10 cellular contexts compared by ENCODE assay signal in the genomic region with DNA sequence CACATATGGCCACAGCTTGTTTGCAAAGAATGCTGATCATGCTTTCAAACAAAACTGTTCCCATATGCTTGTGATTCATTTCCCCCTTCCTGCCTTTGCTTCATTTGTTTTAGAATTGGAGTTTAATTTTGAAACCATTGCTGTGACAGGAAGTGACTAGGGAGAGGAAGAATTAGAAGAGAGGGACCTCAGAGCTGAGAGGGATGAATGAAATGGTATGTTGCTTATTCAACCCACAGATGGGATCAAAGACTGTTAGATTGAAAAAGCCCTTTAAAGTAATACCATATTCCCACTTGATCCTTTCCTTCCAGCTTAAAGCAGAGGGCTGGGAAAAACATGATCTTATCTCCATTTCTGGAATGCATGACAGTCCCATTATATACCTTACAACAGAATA.
DNase-seq lines count a peak whose midpoint lies in the region; ATAC-seq and TF ChIP-seq lines count a peak whose summit lies in the region.
"Had no signal": no experiment of that assay in that cellular context is flagged by ENCODE, and none has a peak within 500 bp of the region (broad histone marks: within the 10 kb centered on the region; RNA-seq: fewer than 3 reads in every experiment).

No MANE protein-coding gene starts in this region.

- DNase-seq in AG09319 (ENCODE audit: extremely low read depth, low read depth) (peak; percentile 81), IMR-90 (peak; percentile 94), brain microvascular endothelial cell (peak; percentile 68), kidney tubule cell (ENCODE audit: low spot score) (peak; percentile 74), anterior cingulate cortex (lab: John Stamatoyannopoulos, UW) (no peak)
- DNase-seq in CD4-positive, alpha-beta T cell, result no peak
- DNase-seq in stimulated activated naive CD4-positive, alpha-beta T cell treated with Interleukin-2 at 50 U/mL for 16 hours (lab: John Stamatoyannopoulos, UW), result no peak
- DNase-seq: COR-L47, NCI-H774 had no signal

- peak overlapping the region; percentile 86; the same call in 1 of the 2 replicates for H3K18ac ChIP-seq in IMR-90 (ENCODE audit: low read depth, low read length)

- peak overlapping the region; percentile 64; the same call in 1 of the 2 replicates for H3K4me2 ChIP-seq in IMR-90 (ENCODE audit: low read depth, low read length)

- H3K27ac ChIP-seq in IMR-90 (ENCODE audit: insufficient read depth, low read length) (peak overlapping the region; percentile 24; the same call in 1 of the 2 replicates), brain microvascular endothelial cell (peak overlapping the region; percentile 65)
- H3K27ac ChIP-seq in CD4-positive, alpha-beta T cell (ENCODE audit: low read depth, low read length), result no peak overlapping the region

- H3K9me3 Mint-ChIP-seq in CD4-positive, alpha-beta T cell, result peaks cover 8% of the 10 kb centered on the region

- H3K14ac ChIP-seq in IMR-90 (replicated peaks; ENCODE audit: low read depth, low read length), result peak overlapping the region; percentile 69; the same call in 1 of the 2 replicates

- H3K4me1 ChIP-seq in IMR-90 (ENCODE audit: control insufficient read depth, insufficient read depth, low read length), result peaks cover 5% of the 10 kb centered on the region

- no peaks in the 10 kb centered on the region for H3K36me3 Mint-ChIP-seq in CD4-positive, alpha-beta T cell (ENCODE audit: low read depth)

- no peaks in the 10 kb centered on the region for H4K20me1 ChIP-seq in IMR-90 (ENCODE audit: insufficient read depth, low read length)

- H3K4me3 Mint-ChIP-seq in CD4-positive, alpha-beta T cell, result no peak overlapping the region

- 0 out of 2 replicates have a peak, but pooled peaks cover 6% of the 10 kb centered on the region for H3K9me1 ChIP-seq in IMR-90 (ENCODE audit: insufficient read depth, low read length)

- H3K27ac Mint-ChIP-seq in CD4-positive, alpha-beta T cell, result no peak overlapping the region

- H3K4me3 ChIP-seq in IMR-90 (ENCODE audit: insufficient read depth, low read depth, low read length) (no peak overlapping the region), brain microvascular endothelial cell (ENCODE audit: low read depth, low read length) (no peak overlapping the region)

- CTCF ChIA-PET in IMR-90 (lab: Yijun Ruan, JAX), result interaction anchor here (0.6 kb wide), 2 partner anchors 115 to 421 kb away, joined by 3 to 4 read pairs; no protein-coding TSS in a partner anchor
- CTCF ChIA-PET in CD4-positive, alpha-beta T cell (lab: Charles Lee), result no interaction called here

- POLR2A ChIA-PET in IMR-90 (lab: Charles Lee; ENCODE audit: unreplicated experiment), result no interaction called here
- POLR2A ChIA-PET in CD4-positive, alpha-beta T cell (lab: Charles Lee), result no interaction called here

- in situ Hi-C loops in IMR-90 (cut with MboI; ENCODE audit: low sequenced_read_pairs) (no loop called here), brain microvascular endothelial cell (cut with HindIII; ENCODE audit: low pct_ligation_motif_present, low sequenced_read_pairs) (no loop called here)

- no peaks in the 10 kb centered on the region for H3K79me1 ChIP-seq in IMR-90 (ENCODE audit: low read depth in 1 of 2, low read length in 2 of 2)

- peak overlapping the region; percentile 56; the same call in 1 of the 2 replicates for H4K5ac ChIP-seq in IMR-90 (ENCODE audit: low read depth, low read length)

- no peak overlapping the region for H2AFZ ChIP-seq in IMR-90 (replicated peaks; ENCODE audit: low read length, poor library complexity)

- no peak for TF ChIP-seq POLR2A in IMR-90 (IDR thresholded peaks at IDR 0.05; ENCODE audit: low read depth, low read length)

- peak overlapping the region; percentile 54; the same call in 1 of the 2 replicates for H2AK5ac ChIP-seq in IMR-90 (ENCODE audit: low read depth, low read length)

- H3K27me3 ChIP-seq in IMR-90 (ENCODE audit: control insufficient read depth, insufficient read depth, low read length) (no peaks in the 10 kb centered on the region), brain microvascular endothelial cell (replicated peaks) (no peaks in the 10 kb centered on the region)
- no peaks in the 10 kb centered on the region for H3K27me3 ChIP-seq in CD4-positive, alpha-beta T cell (ENCODE audit: control insufficient read depth, insufficient read depth, low read length)

- peak overlapping the region; percentile 82 for H3K56ac ChIP-seq in IMR-90 (ENCODE audit: extremely low read depth, insufficient read depth, low read length)

- H3K4ac ChIP-seq in IMR-90 (ENCODE audit: low read depth, low read length), result peak overlapping the region; percentile 74; the same call in 1 of the 2 replicates

- H3K4me1 Mint-ChIP-seq in CD4-positive, alpha-beta T cell (ENCODE audit: low read depth), result no peaks in the 10 kb centered on the region

- ATAC-seq in IMR-90 (ENCODE audit: low read depth) (peak; percentile 90), GM19395 (IDR thresholded peaks at IDR 0.05; ENCODE audit: unreplicated experiment) (no peak)
- ATAC-seq in CD4-positive, alpha-beta T cell (ENCODE audit: poor library complexity), result no peak

- no peak overlapping the region for H2AK9ac ChIP-seq in IMR-90 (replicated peaks; ENCODE audit: low read depth, low read length, poor library complexity)

- intact Hi-C loops in IMR-90 (cut with micrococcal nuclease), result no loop called here
- intact Hi-C loops in CD4-positive, alpha-beta T cell (cut with DNase I, micrococcal nuclease), result no loop called here

- H3K9me3 ChIP-seq in IMR-90 (ENCODE audit: control insufficient read depth, insufficient read depth, low read length), result peaks cover 7% of the 10 kb centered on the region
- H3K9me3 ChIP-seq in CD4-positive, alpha-beta T cell (ENCODE audit: control insufficient read depth, low read length), result peaks cover 3% of the 10 kb centered on the region

- H4K91ac ChIP-seq in IMR-90 (ENCODE audit: insufficient read depth, low read depth, low read length), result peak overlapping the region; percentile 71; the same call in 1 of the 2 replicates

- BruUV-seq in IMR-90 (replicated peaks; lab: Mats Ljungman, UMichigan), result no TSS peak

- no peaks in the 10 kb centered on the region for H3K27me3 Mint-ChIP-seq in CD4-positive, alpha-beta T cell

- peak overlapping the region; percentile 98 for H2BK5ac ChIP-seq in IMR-90 (ENCODE audit: low read depth, low read length, poor library complexity, severe bottlenecking)

- peak overlapping the region; percentile 91 for H2BK20ac ChIP-seq in IMR-90 (ENCODE audit: low read depth, low read length)

- H2BK15ac ChIP-seq in IMR-90 (ENCODE audit: low read depth, low read length), result peak overlapping the region; percentile 43; the same call in 1 of the 3 replicates

- TF ChIP-seq CTCF in AG09319 (IDR thresholded peaks at IDR 0.05; ENCODE audit: low read depth, low read length), result no peak
- no peak for TF ChIP-seq CTCF in IMR-90 (conservative IDR thresholded peaks at IDR 0.05; ENCODE audit: low read depth, low read length)
- TF ChIP-seq CTCF in brain microvascular endothelial cell (IDR thresholded peaks at IDR 0.05; ENCODE audit: low read depth, low read length, missing control alignments), result no peak
- no peak for TF ChIP-seq CTCF in CD4-positive, alpha-beta T cell (IDR thresholded peaks at IDR 0.05)

- H4K8ac ChIP-seq in IMR-90 (ENCODE audit: low read depth in 2 of 2, low read length in 2 of 2), result peak overlapping the region; percentile 90 to 94

- H3K36me3 ChIP-seq in IMR-90 (ENCODE audit: control insufficient read depth, insufficient read depth, low read length), result no peaks in the 10 kb centered on the region
- no peaks in the 10 kb centered on the region for H3K36me3 ChIP-seq in brain microvascular endothelial cell (replicated peaks)

- no peak overlapping the region for H3K9ac ChIP-seq in IMR-90 (ENCODE audit: low read depth, low read length)

- dilution Hi-C loops in IMR-90 (cut with HindIII; ENCODE audit: low sequenced_read_pairs, unreplicated experiment), result no loop called here

- H3K23ac ChIP-seq in IMR-90 (ENCODE audit: low read depth, low read length), result peak overlapping the region; percentile 92

- TF ChIP-seq RAD21 in IMR-90 (IDR thresholded peaks at IDR 0.05; ENCODE audit: low read length), result no peak; the same call in 1 of the 2 replicates

- peak overlapping the region; percentile 96 for H2BK120ac ChIP-seq in IMR-90 (ENCODE audit: low read depth, low read length)

TF ChIP-seq in IMR-90, 13 proteins besides CTCF, POLR2A, EP300 and RAD21:
- TF ChIP-seq, protein P1, sequence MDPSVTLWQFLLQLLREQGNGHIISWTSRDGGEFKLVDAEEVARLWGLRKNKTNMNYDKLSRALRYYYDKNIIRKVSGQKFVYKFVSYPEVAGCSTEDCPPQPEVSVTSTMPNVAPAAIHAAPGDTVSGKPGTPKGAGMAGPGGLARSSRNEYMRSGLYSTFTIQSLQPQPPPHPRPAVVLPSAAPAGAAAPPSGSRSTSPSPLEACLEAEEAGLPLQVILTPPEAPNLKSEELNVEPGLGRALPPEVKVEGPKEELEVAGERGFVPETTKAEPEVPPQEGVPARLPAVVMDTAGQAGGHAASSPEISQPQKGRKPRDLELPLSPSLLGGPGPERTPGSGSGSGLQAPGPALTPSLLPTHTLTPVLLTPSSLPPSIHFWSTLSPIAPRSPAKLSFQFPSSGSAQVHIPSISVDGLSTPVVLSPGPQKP (IDR thresholded peaks at IDR 0.05; ENCODE audit: borderline replicate concordance, low read depth, low read length), result no peak
- TF ChIP-seq CEBPB (IDR thresholded peaks at IDR 0.05; ENCODE audit: low read depth, low read length), result peak; percentile 53; the same call in 1 of the 2 replicates
- peak; percentile 85 for TF ChIP-seq MAFK (IDR thresholded peaks at IDR 0.05; ENCODE audit: low read depth, low read length)
- TF ChIP-seq FOS (IDR thresholded peaks at IDR 0.05; ENCODE audit: low read depth, low read length), result 0 out of 2 replicates have a peak, but pooled peaks have one; percentile 11

Comparison
In these comparisons a context has a peak if more than half of its experiments do, and no peak if none do; other contexts are left out.
1. DNase-seq: peak in AG09319 (single experiment), IMR-90 (single experiment), brain microvascular endothelial cell (single experiment) and kidney tubule cell (single experiment); none in CD4-positive, alpha-beta T cell (0 of 10), stimulated activated naive CD4-positive, alpha-beta T cell treated with Interleukin-2 at 50 U/mL for 16 hours (single experiment) and anterior cingulate cortex (0 of 58).